ENCODE assay signal across 9 cellular contexts in genomic region chr14:24710403-24711063, GRCh38.
DNase-seq lines count a peak whose midpoint lies in the region; ATAC-seq and TF ChIP-seq lines count a peak whose summit lies in the region.
"Had no signal": no experiment of that assay in that cellular context is flagged by ENCODE, and none has a peak within 500 bp of the region (broad histone marks: within the 10 kb centered on the region; RNA-seq: fewer than 3 reads in every experiment).

No MANE protein-coding gene starts in this region.

- H3K27ac Mint-ChIP-seq in activated naive CD4-positive, alpha-beta T cell treated with anti-CD3 and anti-CD28 coated beads, Interleukin-2, amount 10 ng/mL, durations not matched to agents 7 days and 5 days, result no peak overlapping the region
- H3K27ac Mint-ChIP-seq: activated naive CD4-positive, alpha-beta T cell treated with anti-CD3 and anti-CD28 coated beads, Interleukin-2, amount 50 U/mL, for 72 hours had no signal

- POLR2A ChIA-PET in PC-9 (lab: Charles Lee; ENCODE audit: unreplicated experiment), result no interaction called here

- H3K27me3 ChIP-seq in PC-9 (ENCODE audit: insufficient read depth, low read depth) (no peaks in the 10 kb centered on the region), vagina (no peaks in the 10 kb centered on the region)

- CTCF ChIA-PET in PC-9 (lab: Charles Lee), result interaction anchor here (0.6 to 0.7 kb wide), 3 partner anchors 105 to 869 kb away, joined by 4 to 11 read pairs (median 6); no protein-coding TSS in a partner anchor
- CTCF ChIA-PET in activated naive CD4-positive, alpha-beta T cell treated with anti-CD3 and anti-CD28 coated beads, Interleukin-2, amount 10 ng/mL, durations not matched to agents 7 days and 5 days (lab: Charles Lee), result interaction anchor here (0.6 to 2.9 kb wide), 30 partner anchors 11 to 441 kb away, joined by 3 to 34 read pairs (median 4); partner anchors contain the start of gene GZMB

- no peaks in the 10 kb centered on the region for H3K36me3 ChIP-seq in PC-9 (ENCODE audit: low read depth)
- H3K36me3 ChIP-seq in vagina, result no peaks in the 10 kb centered on the region

- H3K9me3 Mint-ChIP-seq in activated naive CD4-positive, alpha-beta T cell treated with anti-CD3 and anti-CD28 coated beads, Interleukin-2, amount 10 ng/mL, durations not matched to agents 7 days and 5 days, result no peaks in the 10 kb centered on the region
- H3K9me3 Mint-ChIP-seq: activated naive CD4-positive, alpha-beta T cell treated with anti-CD3 and anti-CD28 coated beads, Interleukin-2, amount 50 U/mL, for 72 hours had no signal

- intact Hi-C loops in PC-9 (cut with micrococcal nuclease; ENCODE audit: unreplicated experiment), result loop anchor here (2.0 kb wide), 2 partner anchors 528 to 690 kb away; no protein-coding TSS in a partner anchor
- intact Hi-C loops in posterior cingulate gyrus (cut with DNase I), result loop anchor here (1.0 to 5.0 kb wide), 2 partner anchors 441 to 687 kb away; no protein-coding TSS in a partner anchor
- intact Hi-C loops in vagina (cut with DNase I), result no loop called here

- H3K79me2 ChIP-seq in PC-9 (ENCODE audit: low read depth), result no peaks in the 10 kb centered on the region

- H2AFZ ChIP-seq in PC-9, result no peak overlapping the region

- DNase-seq in ELR (ENCODE audit: low read depth) (peak; percentile 53), HT1080 (ENCODE audit: low read depth) (peak; percentile 43), PC-9 (peak in 1 of 2 experiments; percentile 41), glomerular visceral epithelial cell (ENCODE audit: extremely low spot score) (peak; percentile 48), posterior cingulate gyrus (peak in 9 of 10 donors; percentile 53 to 93 (median 71)), vagina (ENCODE audit: extremely low spot score in 2 of 2) (no peak)
- DNase-seq in activated naive CD4-positive, alpha-beta T cell treated with anti-CD3 and anti-CD28 coated beads, Interleukin-2, amount 10 ng/mL, durations not matched to agents 7 days and 5 days, result peak; percentile 71

- H3K36me3 Mint-ChIP-seq in activated naive CD4-positive, alpha-beta T cell treated with anti-CD3 and anti-CD28 coated beads, Interleukin-2, amount 10 ng/mL, durations not matched to agents 7 days and 5 days, result no peaks in the 10 kb centered on the region
- H3K36me3 Mint-ChIP-seq: activated naive CD4-positive, alpha-beta T cell treated with anti-CD3 and anti-CD28 coated beads, Interleukin-2, amount 50 U/mL, for 72 hours had no signal

- no peaks in the 10 kb centered on the region for H3F3A ChIP-seq in PC-9 (ENCODE audit: insufficient read depth, low read depth)

- no peak for ATAC-seq in HG02973 (IDR thresholded peaks at IDR 0.05; ENCODE audit: unreplicated experiment)

- no peaks in the 10 kb centered on the region for H3K9me2 ChIP-seq in PC-9 (ENCODE audit: insufficient read depth)

- peaks cover 27% of the 10 kb centered on the region for H3K27me3 Mint-ChIP-seq in activated naive CD4-positive, alpha-beta T cell treated with anti-CD3 and anti-CD28 coated beads, Interleukin-2, amount 10 ng/mL, durations not matched to agents 7 days and 5 days

- H4K20me1 ChIP-seq in PC-9 (ENCODE audit: insufficient read depth), result no peaks in the 10 kb centered on the region

- H3K4me3 Mint-ChIP-seq in activated naive CD4-positive, alpha-beta T cell treated with anti-CD3 and anti-CD28 coated beads, Interleukin-2, amount 10 ng/mL, durations not matched to agents 7 days and 5 days, result no peak overlapping the region

- BruUV-seq in PC-9 (replicated peaks; lab: Mats Ljungman, UMichigan), result no TSS peak

- no peak for TF ChIP-seq POLR2A in vagina (IDR thresholded peaks at IDR 0.05)

- H3K27ac ChIP-seq in PC-9, result no peak overlapping the region
- H3K27ac ChIP-seq in vagina, result no peak overlapping the region

- peaks cover 3% of the 10 kb centered on the region for H3K4me1 Mint-ChIP-seq in activated naive CD4-positive, alpha-beta T cell treated with anti-CD3 and anti-CD28 coated beads, Interleukin-2, amount 10 ng/mL, durations not matched to agents 7 days and 5 days

- no peak overlapping the region for H3K4me2 ChIP-seq in PC-9

- H3K4me1 ChIP-seq in PC-9 (replicated peaks; ENCODE audit: insufficient read depth) (no peaks in the 10 kb centered on the region), vagina (no peaks in the 10 kb centered on the region)

- no peaks in the 10 kb centered on the region for H3K9me3 ChIP-seq in PC-9 (ENCODE audit: insufficient read depth, low read depth)
- no peaks in the 10 kb centered on the region for H3K9me3 ChIP-seq in vagina

- TF ChIP-seq CTCF in PC-9 (conservative IDR thresholded peaks at IDR 0.05) (peak; percentile 75), vagina (IDR thresholded peaks at IDR 0.05) (peak in 2 of 3 experiments; percentile 26 to 29)

- no peak overlapping the region for H3K4me3 ChIP-seq in PC-9
- peak overlapping the region; percentile 13 to 21 for H3K4me3 ChIP-seq in vagina

Comparison
In these comparisons a context has a peak if more than half of its experiments do, and no peak if none do; other contexts are left out.
1. DNase-seq: peak in ELR (single experiment), HT1080 (single experiment), activated naive CD4-positive, alpha-beta T cell treated with anti-CD3 and anti-CD28 coated beads, Interleukin-2, amount 10 ng/mL, durations not matched to agents 7 days and 5 days (single experiment), glomerular visceral epithelial cell (single experiment) and posterior cingulate gyrus (9 of 10); none in vagina (0 of 2).